ENCODE assay signal across 21 cellular contexts in the genomic region with DNA sequence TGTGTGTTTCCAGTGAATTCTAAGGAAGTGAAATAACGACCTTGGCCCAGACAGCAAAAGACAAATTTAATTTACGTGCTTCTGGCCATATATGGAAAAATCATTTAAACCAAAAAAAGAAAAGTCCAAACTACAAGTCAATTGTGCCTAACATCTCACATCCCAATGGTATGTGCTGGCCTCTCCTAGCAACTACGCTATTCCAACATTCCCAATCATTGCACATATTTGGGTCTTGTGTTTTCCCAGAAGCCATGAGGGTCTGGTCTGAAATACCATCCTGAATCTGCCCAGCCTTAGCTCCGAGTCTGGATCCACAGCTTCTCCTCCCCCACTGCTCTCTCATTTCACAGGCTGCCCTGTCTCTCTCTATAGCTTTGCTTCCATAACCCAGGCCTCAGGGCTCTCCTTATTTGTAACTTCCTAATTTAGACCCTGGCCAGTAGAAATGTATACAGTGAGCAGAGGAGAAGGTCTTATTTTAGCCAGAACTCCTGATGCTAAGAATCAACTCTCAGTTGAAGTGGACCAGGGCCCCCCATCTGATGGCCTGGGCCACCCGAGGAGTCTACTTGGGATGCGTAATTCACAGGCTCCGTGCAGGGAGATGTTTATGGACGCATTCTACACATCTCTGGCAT.
"Had no signal": no experiment of that assay in that cellular context is flagged by ENCODE, and none has a peak within 500 bp of the region (broad histone marks: within the 10 kb centered on the region; RNA-seq: fewer than 3 reads in every experiment).

No MANE protein-coding gene starts in this region.

- H3K4me1 Mint-ChIP-seq: naive B cell had no signal

- H3K9me3 ChIP-seq: esophagus squamous epithelium, gastroesophageal sphincter, left ventricle myocardium inferior, pancreas, right lobe of liver, stomach had no signal

- DNase-seq: central memory CD4-positive, alpha-beta T cell; effector memory CD4-positive, alpha-beta T cell; esophagus squamous epithelium; foreskin fibroblast; glutamatergic neuron; left ventricle myocardium inferior; mesenchymal stem cell; naive B cell; pancreas; right lobe of liver; stimulated activated CD4-positive, alpha-beta T cell treated with anti-CD3 and anti-CD28 coated beads, Interleukin-2, amount 100 ng/mL, for 24 hours; stimulated activated CD4-positive, alpha-beta T cell treated with anti-CD3 and anti-CD28 coated beads, Interleukin-4, amount 100 ng/mL, for 4 hours; stimulated activated naive CD4-positive, alpha-beta T cell; stomach; substantia nigra had no signal

- H3K4me3 Mint-ChIP-seq: naive B cell, nephron, type B pancreatic cell had no signal

- ATAC-seq: gastroesophageal sphincter, pancreas, right lobe of liver had no signal

- H3K36me3 ChIP-seq: esophagus squamous epithelium, gastroesophageal sphincter, left ventricle myocardium inferior, pancreas, right lobe of liver, stomach had no signal

- H3K36me3 Mint-ChIP-seq: naive B cell, type B pancreatic cell had no signal

- H3K27me3 ChIP-seq: gastroesophageal sphincter, pancreas, right lobe of liver, stomach had no signal

- H3K27ac ChIP-seq: esophagus squamous epithelium, gastroesophageal sphincter, left ventricle myocardium inferior, pancreas, right lobe of liver had no signal

- H3K4me3 ChIP-seq: coronary artery, esophagus squamous epithelium, gastroesophageal sphincter, left ventricle myocardium inferior, lung, pancreas, right lobe of liver, stomach had no signal

- H3K4me1 ChIP-seq: pancreas, right lobe of liver had no signal

- H3K27ac Mint-ChIP-seq: naive B cell, nephron, progenitor cell of endocrine pancreas, type B pancreatic cell had no signal

- H3K9me3 Mint-ChIP-seq: nephron, type B pancreatic cell had no signal
